Comparison of ENCODE assay signal across 15 cellular contexts in genomic region chr7:103113164-103113563, GRCh38. TPM values are rescaled to one million over a fixed set of nuclear protein-coding genes. Genes with fewer than 3 reads are reported as not detected.
DNase-seq lines count a peak whose midpoint lies in the region; ATAC-seq, FAIRE-seq and TF ChIP-seq lines count a peak whose summit lies in the region.
"Had no signal": no experiment of that assay in that cellular context is flagged by ENCODE, and none has a peak within 500 bp of the region (broad histone marks: within the 10 kb centered on the region; RNA-seq: fewer than 3 reads in every experiment).

No MANE protein-coding gene starts in this region.

- H3K36me3 ChIP-seq in IMR-90 (ENCODE audit: control insufficient read depth, insufficient read depth, low read length) (no peaks in the 10 kb centered on the region), body of pancreas (replicated peaks in 1 of 2; ENCODE audit: insufficient read depth in 1 of 2, low read depth in 2 of 2) (no peaks in the 10 kb centered on the region), keratinocyte (ENCODE audit: control insufficient read depth in 2 of 2, extremely low read depth in 1 of 2, insufficient read depth in 2 of 2, low read length in 2 of 2) (no peaks in the 10 kb centered on the region)

- DNase-seq in AG08395 (ENCODE audit: low spot score) = peak; percentile 89
- peak; percentile 93 for DNase-seq in IMR-90
- DNase-seq in body of pancreas = peak in 1 of 4 donors; percentile 18
- peak; percentile 73 for DNase-seq in keratinocyte (ENCODE audit: low read depth, low spot score)
- DNase-seq in coronary artery (ENCODE audit: low spot score) = no peak
- DNase-seq in activated CD8-positive, alpha-beta T cell treated with anti-CD3 and anti-CD28 coated beads for 36 hours = no peak
- no peak for DNase-seq in left lobe of liver (ENCODE audit: low spot score)
- DNase-seq: activated T-cell treated with anti-CD3 and anti-CD28 coated beads, Interleukin-2, amount 50 U/mL, for 1 hour; effector CD4-positive, alpha-beta T cell; NCI-H82; psoas muscle had no signal

- no peak overlapping the region for H2AK5ac ChIP-seq in IMR-90 (ENCODE audit: low read depth, low read length)

- H3K27ac ChIP-seq in IMR-90 (ENCODE audit: insufficient read depth, low read length) (no peak overlapping the region), body of pancreas (peak overlapping the region in 1 of 4 donors; percentile 43), keratinocyte (ENCODE audit: control insufficient read depth, insufficient read depth, low read length) (peak overlapping the region; percentile 40), coronary artery (no peak overlapping the region)
- H3K27ac ChIP-seq: C4-2B, KMS-11, psoas muscle had no signal

- H3K4me1 ChIP-seq in IMR-90 (ENCODE audit: control insufficient read depth, insufficient read depth, low read length) (no peaks in the 10 kb centered on the region), body of pancreas (peaks cover 7% of the 10 kb centered on the region), keratinocyte (ENCODE audit: control insufficient read depth, extremely low read depth, insufficient read depth, low read length) (peaks cover 5% of the 10 kb centered on the region)
- H3K4me1 ChIP-seq: psoas muscle had no signal

- H3K27ac Mint-ChIP-seq in activated CD8-positive, alpha-beta T cell treated with anti-CD3 and anti-CD28 coated beads for 36 hours = no peak overlapping the region

- H3K14ac ChIP-seq in IMR-90 (replicated peaks; ENCODE audit: low read depth, low read length) = no peak overlapping the region

- ATAC-seq in IMR-90 (ENCODE audit: low read depth) = peak; percentile 97
- ATAC-seq in body of pancreas = peak; percentile 75
- ATAC-seq in activated CD8-positive, alpha-beta T cell treated with anti-CD3 and anti-CD28 coated beads for 36 hours = no peak
- no peak for ATAC-seq in GM18907 (IDR thresholded peaks at IDR 0.05; ENCODE audit: unreplicated experiment)
- no peak for ATAC-seq in left lobe of liver
- ATAC-seq: psoas muscle had no signal

- H3K9me3 Mint-ChIP-seq in activated CD8-positive, alpha-beta T cell treated with anti-CD3 and anti-CD28 coated beads for 36 hours = peaks cover 10% of the 10 kb centered on the region

- no peak overlapping the region for H3K23ac ChIP-seq in IMR-90 (ENCODE audit: low read depth, low read length)

- H2BK20ac ChIP-seq in IMR-90 (ENCODE audit: low read depth, low read length) = no peak overlapping the region

- no TSS peak for BruUV-seq in IMR-90 (replicated peaks; lab: Mats Ljungman, UMichigan)

- 100% methylated on average over 1 of the region's 2 CpGs; no CpG with 5 or more reads in 1 of the 2 experiments for WGBS in IMR-90 (ENCODE audit: extremely low coverage in 2 of 2, insufficient read length in 1 of 2), 2 experiments
- WGBS in body of pancreas, 2 donors = 86% methylated on average over 2 of the region's 2 CpGs

- no peak overlapping the region for H2BK15ac ChIP-seq in IMR-90 (ENCODE audit: low read depth, low read length)

- H3K9me3 ChIP-seq in IMR-90 (ENCODE audit: control insufficient read depth, insufficient read depth, low read length) (no peaks in the 10 kb centered on the region), body of pancreas (no peaks in the 10 kb centered on the region), keratinocyte (ENCODE audit: control insufficient read depth, low read depth, low read length) (no peaks in the 10 kb centered on the region)

- TF ChIP-seq RAD21 in IMR-90 (IDR thresholded peaks at IDR 0.05; ENCODE audit: low read length) = 0 out of 2 replicates have a peak, but pooled peaks have one; percentile 4

- CTCF ChIA-PET in IMR-90 (lab: Yijun Ruan, JAX) = no interaction called here
- CTCF ChIA-PET in activated CD8-positive, alpha-beta T cell treated with anti-CD3 and anti-CD28 coated beads for 36 hours (lab: Charles Lee) = no interaction called here

- H4K20me1 ChIP-seq in IMR-90 (ENCODE audit: insufficient read depth, low read length) (no peaks in the 10 kb centered on the region), keratinocyte (ENCODE audit: control insufficient read depth, extremely low read depth, insufficient read depth, low read length) (no peaks in the 10 kb centered on the region)

- no peak overlapping the region for H3K4me3 ChIP-seq in IMR-90 (ENCODE audit: insufficient read depth, low read depth, low read length)
- H3K4me3 ChIP-seq in body of pancreas = no peak overlapping the region
- no peak overlapping the region for H3K4me3 ChIP-seq in keratinocyte (ENCODE audit: control insufficient read depth in 2 of 3, extremely low read depth in 1 of 3, insufficient read depth in 2 of 3, low read depth in 1 of 3, low read length in 3 of 3)
- H3K4me3 ChIP-seq in coronary artery = no peak overlapping the region
- H3K4me3 ChIP-seq: psoas muscle had no signal

- POLR2A ChIA-PET in IMR-90 (lab: Charles Lee; ENCODE audit: unreplicated experiment) = no interaction called here
- POLR2A ChIA-PET in activated CD8-positive, alpha-beta T cell treated with anti-CD3 and anti-CD28 coated beads for 36 hours (lab: Charles Lee) = no interaction called here

- H4K5ac ChIP-seq in IMR-90 (ENCODE audit: low read depth, low read length) = no peak overlapping the region

- no peak overlapping the region for H2AK9ac ChIP-seq in IMR-90 (replicated peaks; ENCODE audit: low read depth, low read length, poor library complexity)

- in situ Hi-C loops in IMR-90 (cut with MboI; ENCODE audit: low sequenced_read_pairs) = no loop called here

- H2BK5ac ChIP-seq in IMR-90 (ENCODE audit: low read depth, low read length, poor library complexity, severe bottlenecking) = no peak overlapping the region

- no peak for TF ChIP-seq POLR2A in IMR-90 (IDR thresholded peaks at IDR 0.05; ENCODE audit: low read depth, low read length)
- TF ChIP-seq POLR2A in body of pancreas (IDR thresholded peaks at IDR 0.05) = no peak

- no peaks in the 10 kb centered on the region for H3K27me3 ChIP-seq in IMR-90 (ENCODE audit: control insufficient read depth, insufficient read depth, low read length)
- no peaks in the 10 kb centered on the region for H3K27me3 ChIP-seq in body of pancreas
- no peaks in the 10 kb centered on the region for H3K27me3 ChIP-seq in keratinocyte (ENCODE audit: control insufficient read depth, extremely low read depth, insufficient read depth, low read length)

- H3K56ac ChIP-seq in IMR-90 (ENCODE audit: extremely low read depth, insufficient read depth, low read length) = no peak overlapping the region

- intact Hi-C loops in IMR-90 (cut with micrococcal nuclease) (loop anchor here (10.0 kb wide), 1 partner anchor 182 kb away; the partner anchor contains the start of gene PMPCB), body of pancreas (cut with DNase I) (no loop called here)
- intact Hi-C loops in activated CD8-positive, alpha-beta T cell treated with anti-CD3 and anti-CD28 coated beads for 36 hours (cut with micrococcal nuclease) = no loop called here

- H3K18ac ChIP-seq in IMR-90 (ENCODE audit: low read depth, low read length) = no peak overlapping the region

- H3K36me3 Mint-ChIP-seq in activated CD8-positive, alpha-beta T cell treated with anti-CD3 and anti-CD28 coated beads for 36 hours (ENCODE audit: low read depth) = peaks cover 51% of the 10 kb centered on the region

- no peak overlapping the region for H3K4ac ChIP-seq in IMR-90 (ENCODE audit: low read depth, low read length)

- no peak overlapping the region for H3K4me2 ChIP-seq in IMR-90 (ENCODE audit: low read depth, low read length)
- H3K4me2 ChIP-seq in keratinocyte (ENCODE audit: control insufficient read depth, extremely low read depth, insufficient read depth, low read depth, low read length) = peak overlapping the region; percentile 10
- H3K4me2 ChIP-seq: KMS-11 had no signal

- no peak overlapping the region for H3K9ac ChIP-seq in IMR-90 (ENCODE audit: low read depth, low read length)
- no peak overlapping the region for H3K9ac ChIP-seq in keratinocyte (ENCODE audit: control insufficient read depth, extremely low read depth, insufficient read depth, low read length)
- H3K9ac ChIP-seq: KMS-11 had no signal

- H3K4me3 Mint-ChIP-seq in activated CD8-positive, alpha-beta T cell treated with anti-CD3 and anti-CD28 coated beads for 36 hours = no peak overlapping the region

- H3K9me1 ChIP-seq in IMR-90 (ENCODE audit: insufficient read depth, low read length) (peaks cover 3% of the 10 kb centered on the region; the same call in 1 of the 2 replicates), keratinocyte (ENCODE audit: control insufficient read depth, extremely low read depth, insufficient read depth, low read length) (no peaks in the 10 kb centered on the region)

- H2BK120ac ChIP-seq in IMR-90 (ENCODE audit: low read depth, low read length) = no peak overlapping the region

- peak; percentile 56 for FAIRE-seq in keratinocyte (lab: Jason Lieb, UNC)
- FAIRE-seq: TTC549 had no signal

- no peaks in the 10 kb centered on the region for H3K79me2 ChIP-seq in keratinocyte (ENCODE audit: control insufficient read depth, insufficient read depth, low read length)

- H2AFZ ChIP-seq in IMR-90 (replicated peaks; ENCODE audit: low read length, poor library complexity) = no peak overlapping the region
- no peak overlapping the region for H2AFZ ChIP-seq in keratinocyte (ENCODE audit: control insufficient read depth, low read length)

- no peak overlapping the region for H4K91ac ChIP-seq in IMR-90 (ENCODE audit: insufficient read depth, low read depth, low read length)

- peaks cover 13% of the 10 kb centered on the region for H3K4me1 Mint-ChIP-seq in activated CD8-positive, alpha-beta T cell treated with anti-CD3 and anti-CD28 coated beads for 36 hours (ENCODE audit: low read depth)

- TF ChIP-seq CTCF in IMR-90 (conservative IDR thresholded peaks at IDR 0.05; ENCODE audit: low read depth, low read length) (no peak), body of pancreas (IDR thresholded peaks at IDR 0.05) (no peak), keratinocyte (optimal IDR thresholded peaks at IDR 0.05 in 1 of 3, IDR thresholded peaks at IDR 0.05 in 1 of 3, conservative IDR thresholded peaks at IDR 0.05 in 1 of 3; ENCODE audit: extremely low read depth in 1 of 3, insufficient read depth in 2 of 3, low read length in 3 of 3) (no peak), coronary artery (IDR thresholded peaks at IDR 0.05) (no peak)
- no peak for TF ChIP-seq CTCF in activated CD8-positive, alpha-beta T cell treated with anti-CD3 and anti-CD28 coated beads for 36 hours (IDR thresholded peaks at IDR 0.05)

- dilution Hi-C loops in IMR-90 (cut with HindIII; ENCODE audit: low sequenced_read_pairs, unreplicated experiment) (no loop called here), keratinocyte (cut with MboI; ENCODE audit: extremely low pct_ligation_motif_present, low sequenced_read_pairs) (no loop called here)

- no peaks in the 10 kb centered on the region for H3K27me3 Mint-ChIP-seq in activated CD8-positive, alpha-beta T cell treated with anti-CD3 and anti-CD28 coated beads for 36 hours

- no peak overlapping the region for H4K8ac ChIP-seq in IMR-90 (ENCODE audit: low read depth in 2 of 2, low read length in 2 of 2)

- no peaks in the 10 kb centered on the region for H3K79me1 ChIP-seq in IMR-90 (ENCODE audit: low read depth in 1 of 2, low read length in 2 of 2)

RNA-seq across cellular contexts. Expression of gene NAPEPLD, which starts 35.7 kb away (rescaled TPM):
- total RNA-seq in IMR-90 (2012; rRNA removed) (3.4 and 3.6 TPM in 2 replicates), body of pancreas (10 to 100 TPM; 11.2 to 12.9 TPM), left lobe of liver (17.2 TPM)
- polyA plus RNA-seq in IMR-90 (2012; rRNA removed) (1.4 and 2.2 TPM in 2 replicates), keratinocyte (2.6 to 3.8 TPM (median 3.4 TPM) in 3 replicates)
- 0.32 and 0.60 TPM in 2 replicates for polyA plus RNA-seq in IMR-90 (2012; cell fraction: cytosol; rRNA removed)
- polyA plus RNA-seq in IMR-90 (2012; cell fraction: nucleus; rRNA removed; ENCODE audit: low replicate concordance) = 0.73 and 3.7 TPM in 2 replicates
- polyA plus RNA-seq in keratinocyte (2011; ENCODE audit: low read depth) = 1.6 TPM
- polyA plus RNA-seq in keratinocyte (2011; cell fraction: cytosol; rRNA removed) = 1.7 and 3.4 TPM in 2 replicates
- polyA plus RNA-seq in keratinocyte (2011; cell fraction: nucleus; rRNA removed) = 4.0 and 4.7 TPM in 2 replicates
- 2.8 and 3.4 TPM in 2 replicates for polyA plus RNA-seq in keratinocyte (2012; ENCODE audit: low replicate concordance)
- 2.6 to 5.8 TPM (median 5.0 TPM) in 3 replicates for polyA minus RNA-seq in keratinocyte
- polyA minus RNA-seq in keratinocyte (2011; cell fraction: cytosol; rRNA and poly(A)+ RNA removed) = 1.9 TPM
- 3.8 and 6.8 TPM in 2 replicates for polyA minus RNA-seq in keratinocyte (2011; cell fraction: nucleus; rRNA and poly(A)+ RNA removed)
- total RNA-seq in activated CD8-positive, alpha-beta T cell treated with anti-CD3 and anti-CD28 coated beads for 36 hours = 1 to 10 TPM; 5.1 to 6.3 TPM

RNA-seq across cellular contexts. Expression of gene ARMC10, which starts 38.2 kb away (rescaled TPM):
- 21.0 and 32.5 TPM in 2 replicates for total RNA-seq in IMR-90 (2012; rRNA removed)
- 14.4 and 17.4 TPM in 2 replicates for polyA plus RNA-seq in IMR-90 (2012; rRNA removed)
- 5.3 and 6.5 TPM in 2 replicates for polyA plus RNA-seq in IMR-90 (2012; cell fraction: cytosol; rRNA removed)
- 5.0 and 14.2 TPM in 2 replicates for polyA plus RNA-seq in IMR-90 (2012; cell fraction: nucleus; rRNA removed; ENCODE audit: low replicate concordance)
- 10 to 100 TPM; 20.4 to 31.1 TPM for total RNA-seq in body of pancreas
- polyA plus RNA-seq in keratinocyte = 27.4 to 47.1 TPM (median 31.6 TPM) in 3 replicates
- 11.6 TPM for polyA plus RNA-seq in keratinocyte (2011; ENCODE audit: low read depth)
- polyA plus RNA-seq in keratinocyte (2011; cell fraction: cytosol; rRNA removed) = 30.4 and 64.4 TPM in 2 replicates
- polyA plus RNA-seq in keratinocyte (2011; cell fraction: nucleus; rRNA removed) = 14.2 and 16.0 TPM in 2 replicates
- 28.3 and 34.8 TPM in 2 replicates for polyA plus RNA-seq in keratinocyte (2012; ENCODE audit: low replicate concordance)
- 2.9 to 39.4 TPM (median 25.8 TPM) in 3 replicates for polyA minus RNA-seq in keratinocyte
- polyA minus RNA-seq in keratinocyte (2011; cell fraction: cytosol; rRNA and poly(A)+ RNA removed) = 45.5 TPM
- polyA minus RNA-seq in keratinocyte (2011; cell fraction: nucleus; rRNA and poly(A)+ RNA removed) = 7.1 and 15.8 TPM in 2 replicates
- 10 to 100 TPM; 37.6 to 44.0 TPM for total RNA-seq in activated CD8-positive, alpha-beta T cell treated with anti-CD3 and anti-CD28 coated beads for 36 hours
- total RNA-seq in left lobe of liver = 15.8 TPM

RNA-seq across cellular contexts. Expression of gene FBXL13, which starts 38.6 kb away (rescaled TPM):
- total RNA-seq in IMR-90 (2012; rRNA removed) (0.36 and 0.83 TPM in 2 replicates), body of pancreas (1 to 10 TPM; 4.2 to 5.6 TPM), left lobe of liver (0.18 TPM)
- polyA plus RNA-seq in IMR-90 (2012; rRNA removed) (0.07 and 0.24 TPM in 2 replicates), keratinocyte (0.19 to 0.24 TPM (median 0.20 TPM) in 3 replicates)
- 0.03 and 0.05 TPM in 2 replicates for polyA plus RNA-seq in IMR-90 (2012; cell fraction: cytosol; rRNA removed)
- polyA plus RNA-seq in IMR-90 (2012; cell fraction: nucleus; rRNA removed; ENCODE audit: low replicate concordance) = 0.30 TPM in 1 of 2 replicates, not detected in the other
- polyA plus RNA-seq in keratinocyte (2011; ENCODE audit: low read depth) = 0.57 TPM
- polyA plus RNA-seq in keratinocyte (2011; cell fraction: cytosol; rRNA removed) = 0.27 and 0.30 TPM in 2 replicates
- 0.23 and 0.29 TPM in 2 replicates for polyA plus RNA-seq in keratinocyte (2011; cell fraction: nucleus; rRNA removed)
- 0.20 and 0.23 TPM in 2 replicates for polyA plus RNA-seq in keratinocyte (2012; ENCODE audit: low replicate concordance)
- polyA minus RNA-seq in keratinocyte = 0.33 to 0.45 TPM in 2 of 3 replicates, not detected in the other
- not detected for polyA minus RNA-seq in keratinocyte (2011; cell fraction: cytosol; rRNA and poly(A)+ RNA removed)
- polyA minus RNA-seq in keratinocyte (2011; cell fraction: nucleus; rRNA and poly(A)+ RNA removed) = 0.62 and 0.95 TPM in 2 replicates
- 1 to 10 TPM in 1 of 2 experiments, under 1 TPM in 1; 0.96 to 1.4 TPM for total RNA-seq in activated CD8-positive, alpha-beta T cell treated with anti-CD3 and anti-CD28 coated beads for 36 hours

Comparison
In these comparisons a context has a peak if more than half of its experiments do, and no peak if none do; other contexts are left out.
1. DNase-seq: peak in AG08395 (single experiment), IMR-90 (single experiment) and keratinocyte (single experiment); none in coronary artery (single experiment), activated CD8-positive, alpha-beta T cell treated with anti-CD3 and anti-CD28 coated beads for 36 hours (single experiment) and left lobe of liver (single experiment).
2. ATAC-seq: peak in IMR-90 (single experiment) and body of pancreas (single experiment); none in activated CD8-positive, alpha-beta T cell treated with anti-CD3 and anti-CD28 coated beads for 36 hours (single experiment), GM18907 (single experiment) and left lobe of liver (single experiment).